ENCODE assay signal across 22 cellular contexts in genomic region chr4:142021761-142022160, GRCh38.
"Had no signal": no experiment of that assay in that cellular context is flagged by ENCODE, and none has a peak within 500 bp of the region (broad histone marks: within the 10 kb centered on the region; RNA-seq: fewer than 3 reads in every experiment).

No MANE protein-coding gene starts in this region.

- H3K27me3 Mint-ChIP-seq: IgD-negative memory B cell had no signal

- H3K4me1 Mint-ChIP-seq: IgD-negative memory B cell had no signal

- ATAC-seq: K562, SK-N-SH treated with all-trans-retinoic acid at 6 μM for 48 hours had no signal

- H3K27ac Mint-ChIP-seq: IgD-negative memory B cell had no signal

- FAIRE-seq: HTR-8/SVneo, K562 had no signal

- DNase-seq: Kasumi-1, MM.1S, NCI-H1092 treated with DMSO at 0.1 percent for 48 hours, NCI-H1436, NCI-H187, NCI-H2029, NCI-H2081 treated with DMSO at 0.1 percent for 48 hours, NCI-H2171, NCI-H226, NCI-H446, NCI-H510A, NCI-H524 treated with DMSO at 0.1 percent for 48 hours, NCI-H69, NCI-H774, RPMI8226, SHP77 had no signal

- H3K4me3 ChIP-seq: K562 had no signal

- H3K27ac ChIP-seq: HL-60, KMS-11 had no signal

- H3K36me3 Mint-ChIP-seq: IgD-negative memory B cell had no signal

- H3K9me3 Mint-ChIP-seq: IgD-negative memory B cell had no signal

- H3K4me3 Mint-ChIP-seq: IgD-negative memory B cell had no signal
